Comparison of ENCODE assay signal across 16 cellular contexts in the genomic region with DNA sequence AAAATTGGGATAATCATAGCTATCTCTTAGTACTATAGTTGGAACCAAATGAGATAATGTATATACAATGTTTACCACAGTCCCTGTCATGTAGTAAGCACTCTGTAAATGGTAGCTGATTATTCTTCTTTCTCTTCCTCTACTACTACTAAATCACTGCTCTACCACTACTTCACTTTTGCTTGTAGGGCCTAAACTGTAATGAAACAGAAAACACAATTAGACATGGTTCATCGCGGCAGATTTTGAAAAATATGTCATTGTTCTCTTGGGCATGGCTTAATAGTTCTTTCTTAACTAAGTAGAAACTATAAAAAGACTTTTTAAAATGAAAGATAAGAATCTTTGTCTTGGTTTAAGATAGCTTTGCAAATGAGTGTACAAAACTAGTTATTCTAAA. TPM values are rescaled to one million over a fixed set of nuclear protein-coding genes. Genes with fewer than 3 reads are reported as not detected.
DNase-seq lines count a peak whose midpoint lies in the region; ATAC-seq, FAIRE-seq and TF ChIP-seq lines count a peak whose summit lies in the region.
"Had no signal": no experiment of that assay in that cellular context is flagged by ENCODE, and none has a peak within 500 bp of the region (broad histone marks: within the 10 kb centered on the region; RNA-seq: fewer than 3 reads in every experiment).

No MANE protein-coding gene starts in this region.

- H3K4me1 ChIP-seq in HUES48 (ENCODE audit: control insufficient read depth, insufficient read depth, low read length) (peaks cover 45% of the 10 kb centered on the region), GM12878 (ENCODE audit: control insufficient read depth, insufficient read depth, low read length) (peaks cover 24% of the 10 kb centered on the region)

- SMC1A ChIA-PET in GM12878 (lab: Charles Lee; ENCODE audit: uncharacterized antibody, unreplicated experiment): interaction anchor here (0.6 to 2.9 kb wide), 12 partner anchors 13 to 249 kb away, joined by 3 to 16 read pairs (median 4); no protein-coding TSS in a partner anchor

- no peak for FAIRE-seq in GM12878 (lab: Jason Lieb, UNC)
- FAIRE-seq: RCC 7860 had no signal

- H3K36me3 ChIP-seq in GM06990 (ENCODE audit: control insufficient read depth, insufficient read depth, low read length) (peaks cover 3% of the 10 kb centered on the region), HUES48 (ENCODE audit: control insufficient read depth, insufficient read depth, low read length) (peaks cover 15% of the 10 kb centered on the region), GM12878 (ENCODE audit: control insufficient read depth in 2 of 2, insufficient read depth in 2 of 2, low read length in 1 of 2) (peaks cover 6 to 13% of the 10 kb centered on the region in 2 experiments)

- TF ChIP-seq CTCF in GM06990 (IDR thresholded peaks at IDR 0.05; ENCODE audit: insufficient read depth, low read length, poor library complexity, severe bottlenecking) (no peak), GM12878 (IDR thresholded peaks at IDR 0.05 in 2 of 3, conservative IDR thresholded peaks at IDR 0.05 in 1 of 3; ENCODE audit: control insufficient read depth in 2 of 3, extremely low read depth in 1 of 3, insufficient read depth in 1 of 3, low read depth in 3 of 3, low read length in 3 of 3) (no peak)

- no peaks in the 10 kb centered on the region for H3K27me3 ChIP-seq in GM06990 (replicated peaks; ENCODE audit: control insufficient read depth, insufficient read depth, low read length)
- H3K27me3 ChIP-seq in HUES48 (ENCODE audit: control insufficient read depth, insufficient read depth, low read length): no peaks in the 10 kb centered on the region
- no peaks in the 10 kb centered on the region for H3K27me3 ChIP-seq in GM12878 (replicated peaks in 1 of 2; ENCODE audit: control insufficient read depth in 2 of 2, insufficient read depth in 2 of 2, low read length in 1 of 2)

- CTCF ChIA-PET in GM12878 (lab: Yijun Ruan, JAX): interaction anchor here (0.5 to 4.5 kb wide), 18 partner anchors 11 to 1340 kb away, joined by 3 to 42 read pairs (median 5); partner anchors contain the start of gene R3HCC1L

- POLR2A ChIA-PET in GM12878 (lab: Charles Lee): interaction anchor here (0.7 kb wide), 2 partner anchors 33 to 123 kb away, joined by 3 to 5 read pairs; no protein-coding TSS in a partner anchor

- H3K9me3 ChIP-seq in HUES48 (ENCODE audit: control insufficient read depth, insufficient read depth, low read length): no peaks in the 10 kb centered on the region
- no peaks in the 10 kb centered on the region for H3K9me3 ChIP-seq in GM12878 (replicated peaks; ENCODE audit: control insufficient read depth, insufficient read depth, low read length)

- intact Hi-C loops in GM12878 (cut with micrococcal nuclease; ENCODE audit: unreplicated experiment): no loop called here

- H3K4me3 ChIP-seq in GM06990 (replicated peaks; ENCODE audit: low read depth, low read length): no peak overlapping the region
- H3K4me3 ChIP-seq in HUES48 (ENCODE audit: low read depth, low read length): no peak overlapping the region
- H3K4me3 ChIP-seq in GM12878: no peak overlapping the region

- no peak for TF ChIP-seq RAD21 in GM12878 (IDR thresholded peaks at IDR 0.05; ENCODE audit: insufficient read depth, low read depth, low read length)

- H3K4me2 ChIP-seq in GM12878 (ENCODE audit: control insufficient read depth, insufficient read depth): no peak overlapping the region

- H3K9ac ChIP-seq in HUES48 (ENCODE audit: low read depth, low read length) (no peak overlapping the region), GM12878 (ENCODE audit: control insufficient read depth, insufficient read depth, low read length) (no peak overlapping the region)

- no peak for TF ChIP-seq EP300 in GM12878 (IDR thresholded peaks at IDR 0.05; ENCODE audit: borderline replicate concordance in 1 of 2, control insufficient read depth in 1 of 2, low read depth in 2 of 2, low read length in 2 of 2)

- RAD21 ChIA-PET in GM12878 (lab: Charles Lee; ENCODE audit: unreplicated experiment): interaction anchor here (0.7 to 1.7 kb wide), 8 partner anchors 17 to 154 kb away, joined by 3 to 5 read pairs (median 4); partner anchors contain the start of gene R3HCC1L

- no peak overlapping the region for H2AFZ ChIP-seq in GM12878 (ENCODE audit: control insufficient read depth, low read depth, low read length)

- H3K79me2 ChIP-seq in GM12878 (ENCODE audit: control insufficient read depth, insufficient read depth, low read length): no peaks in the 10 kb centered on the region

- TF ChIP-seq POLR2A in GM12878 (IDR thresholded peaks at IDR 0.05; ENCODE audit: low read depth, low read length): no peak

- in situ Hi-C loops in GM12878 (cut with MboI): no loop called here

- ATAC-seq in GM19351 (IDR thresholded peaks at IDR 0.05; ENCODE audit: unreplicated experiment) (peak; percentile 52), GM12878 (peak; percentile 24; the same call in 2 of the 3 replicates)

- 100% methylated on average over 2 of the region's 2 CpGs for WGBS in GM12878 (ENCODE audit: insufficient coverage, insufficient replicate concordance, low lambda C conversion rate, missing lambda C conversion rate)

- H4K20me1 ChIP-seq in GM12878 (ENCODE audit: control insufficient read depth, insufficient read depth): peaks cover 8% of the 10 kb centered on the region; the same call in 1 of the 2 replicates

- DNase-seq in GM06990 (ENCODE audit: extremely low read depth, insufficient read length) (peak; percentile 9), GM12878 (ENCODE audit: low read depth, low spot score) (no peak), UCSD-AML1 (lab: John Stamatoyannopoulos, UW; ENCODE audit: unreplicated experiment) (no peak), KG1 (lab: John Stamatoyannopoulos, UW) (no peak), HUDEP-2 (lab: John Stamatoyannopoulos, UW; ENCODE audit: unreplicated experiment in 76 of 76) (no peak), SKM-1 (lab: John Stamatoyannopoulos, UW; ENCODE audit: unreplicated experiment) (no peak)
- DNase-seq: AML-193; CD4-positive, alpha-beta T cell; H7; NCI-H1436 treated with DMSO at 0.1 percent for 48 hours; NCI-H2081 treated with DMSO at 0.1 percent for 48 hours; NCI-H2227 treated with DMSO at 0.1 percent for 48 hours; SHP77 treated with DMSO at 0.1 percent for 48 hours had no signal

- no TSS peak for BruUV-seq in GM12878 (replicated peaks; lab: Mats Ljungman, UMichigan)

- H3K27ac ChIP-seq in HUES48 (ENCODE audit: low read depth, low read length) (peak overlapping the region; percentile 57), GM12878 (ENCODE audit: control insufficient read depth, insufficient read depth) (no peak overlapping the region)

TF ChIP-seq in GM12878, 131 proteins besides CTCF, POLR2A, EP300 and RAD21 (continues in another document):
- TF ChIP-seq ZNF24 (IDR thresholded peaks at IDR 0.05): peak; percentile 85; the same call in 1 of the 2 replicates
- TF ChIP-seq RCOR1 (conservative IDR thresholded peaks at IDR 0.05; ENCODE audit: low read depth, low read length): 0 out of 2 replicates have a peak, but pooled peaks have one; percentile 56
- TF ChIP-seq, protein P1, sequence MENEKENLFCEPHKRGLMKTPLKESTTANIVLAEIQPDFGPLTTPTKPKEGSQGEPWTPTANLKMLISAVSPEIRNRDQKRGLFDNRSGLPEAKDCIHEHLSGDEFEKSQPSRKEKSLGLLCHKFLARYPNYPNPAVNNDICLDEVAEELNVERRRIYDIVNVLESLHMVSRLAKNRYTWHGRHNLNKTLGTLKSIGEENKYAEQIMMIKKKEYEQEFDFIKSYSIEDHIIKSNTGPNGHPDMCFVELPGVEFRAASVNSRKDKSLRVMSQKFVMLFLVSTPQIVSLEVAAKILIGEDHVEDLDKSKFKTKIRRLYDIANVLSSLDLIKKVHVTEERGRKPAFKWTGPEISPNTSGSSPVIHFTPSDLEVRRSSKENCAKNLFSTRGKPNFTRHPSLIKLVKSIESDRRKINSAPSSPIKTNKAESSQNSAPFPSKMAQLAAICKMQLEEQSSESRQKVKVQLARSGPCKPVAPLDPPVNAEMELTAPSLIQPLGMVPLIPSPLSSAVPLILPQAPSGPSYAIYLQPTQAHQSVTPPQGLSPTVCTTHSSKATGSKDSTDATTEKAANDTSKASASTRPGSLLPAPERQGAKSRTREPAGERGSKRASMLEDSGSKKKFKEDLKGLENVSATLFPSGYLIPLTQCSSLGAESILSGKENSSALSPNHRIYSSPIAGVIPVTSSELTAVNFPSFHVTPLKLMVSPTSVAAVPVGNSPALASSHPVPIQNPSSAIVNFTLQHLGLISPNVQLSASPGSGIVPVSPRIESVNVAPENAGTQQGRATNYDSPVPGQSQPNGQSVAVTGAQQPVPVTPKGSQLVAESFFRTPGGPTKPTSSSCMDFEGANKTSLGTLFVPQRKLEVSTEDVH (IDR thresholded peaks at IDR 0.05; ENCODE audit: low read depth, partially characterized antibody): no peak
- TF ChIP-seq RB1 (IDR thresholded peaks at IDR 0.05; ENCODE audit: borderline replicate concordance): no peak
- no peak for TF ChIP-seq ZNF622 (IDR thresholded peaks at IDR 0.05)
- 0 out of 2 replicates have a peak, but pooled peaks have one; percentile 15 for TF ChIP-seq RUNX3 (IDR thresholded peaks at IDR 0.05; ENCODE audit: low read length)
- TF ChIP-seq CBFB (IDR thresholded peaks at IDR 0.05; ENCODE audit: low read depth): no peak
- TF ChIP-seq ZNF217 (IDR thresholded peaks at IDR 0.05): 0 out of 2 replicates have a peak, but pooled peaks have one; percentile 26

RNA-seq across cellular contexts. Expression of gene R3HCC1L, which starts 34.9 kb away (rescaled TPM):
- 59.1 and 61.5 TPM in 2 replicates for total RNA-seq in GM12878 (2013; cell fraction: nucleolus; rRNA removed)
- total RNA-seq in GM12878 (2014; rRNA removed) (12.1 and 15.8 TPM in 2 replicates), GM12878 (2014; rRNA removed; fragmentation: Illumina TruSeq; extraction: Trizol) (19.7 and 20.3 TPM in 2 replicates), GM12878 (2021) (12.9 and 13.7 TPM in 2 replicates)
- polyA plus RNA-seq in GM12878 (2011; ENCODE audit: low read depth): 6.5 TPM
- polyA plus RNA-seq in GM12878 (2011; rRNA removed) (16.2 and 19.5 TPM in 2 replicates), GM12878 (2014; fragmentation: Illumina TruSeq; extraction: Trizol) (19.4 and 27.7 TPM in 2 replicates), GM12878 (2014; fragmentation: Nextera tagmentation; extraction: Ambion mirVana) (10 to 100 TPM; 11.3 to 14.7 TPM), GM12878 (2014; rRNA removed) (12.4 and 13.8 TPM in 2 replicates), GM12878 (2016; fragmentation: Nextera tagmentation; extraction: Ambion mirVana) (10 to 100 TPM; 16.0 to 19.9 TPM)
- 9.3 and 9.4 TPM in 2 replicates for polyA plus RNA-seq in GM12878 (2011; cell fraction: cytosol; rRNA removed)
- polyA plus RNA-seq in GM12878 (2011; cell fraction: nucleus; rRNA removed): 12.7 and 14.3 TPM in 2 replicates
- 9.5 and 12.9 TPM in 2 replicates for polyA plus RNA-seq in GM12878 (2012)
- polyA minus RNA-seq in GM12878 (2011; rRNA and poly(A)+ RNA removed): 20.3 and 30.3 TPM in 2 replicates
- polyA minus RNA-seq in GM12878 (2011; cell fraction: cytosol; rRNA and poly(A)+ RNA removed): 5.5 and 8.2 TPM in 2 replicates
- 25.0 and 29.6 TPM in 2 replicates for polyA minus RNA-seq in GM12878 (2011; cell fraction: nucleus; rRNA and poly(A)+ RNA removed)
